18 cellular contexts compared by ENCODE assay signal in the genomic region with DNA sequence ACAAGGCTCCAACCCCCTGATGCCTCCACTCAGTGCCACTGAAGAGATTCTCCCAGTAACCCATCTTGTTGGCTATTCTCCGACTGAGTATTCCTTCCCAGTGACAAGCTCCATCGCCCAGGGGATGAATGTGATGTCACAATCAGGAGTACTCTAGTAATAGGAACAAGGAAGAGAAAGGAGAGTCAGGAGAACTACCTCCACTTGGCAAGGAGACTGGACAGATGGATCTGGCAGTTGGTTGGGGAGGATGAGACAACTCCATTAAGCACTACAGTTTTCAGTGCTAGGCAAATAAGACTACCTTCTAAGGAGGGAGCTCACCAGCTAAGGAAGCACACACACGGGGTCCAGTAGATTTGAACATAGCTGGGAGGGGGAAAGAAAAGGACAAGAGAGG. TPM values are rescaled to one million over a fixed set of nuclear protein-coding genes. Genes with fewer than 3 reads are reported as not detected.
"Had no signal": no experiment of that assay in that cellular context is flagged by ENCODE, and none has a peak within 500 bp of the region (broad histone marks: within the 10 kb centered on the region; RNA-seq: fewer than 3 reads in every experiment).

No MANE protein-coding gene starts in this region.

- H3K9me3 Mint-ChIP-seq: activated CD4-positive, alpha-beta T cell treated with anti-CD3 and anti-CD28 coated beads, Interleukin-2, amount 10 ng/mL, durations not matched to agents 7 days and 5 days; activated naive CD8-positive, alpha-beta T cell treated with anti-CD3 and anti-CD28 coated beads, Interleukin-2, amount 50 U/mL, for 24 hours; stimulated activated naive B cell treated with anti-CD40 and anti-IgM and Interleukin-4, amounts not matched to agents 10 μg/mL and 1 μg/mL and 100 μg/mL, for 72 hours; T-helper 1 cell treated with Interleukin-12 subunit alpha and Interleukin-12 subunit beta and Interleukin-4 antibody, amounts not matched to agents 30 μg/mL and 1 μg/mL, for 36 hours; WTC11 had no signal

- H3K27ac Mint-ChIP-seq: activated CD4-positive, alpha-beta T cell treated with anti-CD3 and anti-CD28 coated beads, Interleukin-2, amount 10 ng/mL, durations not matched to agents 7 days and 5 days; activated naive CD8-positive, alpha-beta T cell treated with anti-CD3 and anti-CD28 coated beads, Interleukin-2, amount 50 U/mL, for 24 hours; stimulated activated naive B cell treated with anti-CD40 and anti-IgM and Interleukin-4, amounts not matched to agents 10 μg/mL and 1 μg/mL and 100 μg/mL, for 72 hours; T-helper 1 cell treated with Interleukin-12 subunit alpha and Interleukin-12 subunit beta and Interleukin-4 antibody, amounts not matched to agents 30 μg/mL and 1 μg/mL, for 36 hours; WTC11 had no signal

- H3K9me3 ChIP-seq: ascending aorta, left lung, neutrophil, thyroid gland, uterus had no signal

- H3K36me3 ChIP-seq: uterus had no signal

- H3K27ac ChIP-seq: ascending aorta, left lung, neutrophil, thyroid gland, uterus had no signal

- H3K4me3 Mint-ChIP-seq: activated CD4-positive, alpha-beta T cell treated with anti-CD3 and anti-CD28 coated beads, Interleukin-2, amount 10 ng/mL, durations not matched to agents 7 days and 5 days; activated naive CD8-positive, alpha-beta T cell treated with anti-CD3 and anti-CD28 coated beads, Interleukin-2, amount 50 U/mL, for 24 hours; stimulated activated naive B cell treated with anti-CD40 and anti-IgM and Interleukin-4, amounts not matched to agents 10 μg/mL and 1 μg/mL and 100 μg/mL, for 72 hours; T-helper 1 cell treated with Interleukin-12 subunit alpha and Interleukin-12 subunit beta and Interleukin-4 antibody, amounts not matched to agents 30 μg/mL and 1 μg/mL, for 36 hours; WTC11 had no signal

- H3K27me3 Mint-ChIP-seq: activated CD4-positive, alpha-beta T cell treated with anti-CD3 and anti-CD28 coated beads, Interleukin-2, amount 10 ng/mL, durations not matched to agents 7 days and 5 days; activated naive CD8-positive, alpha-beta T cell treated with anti-CD3 and anti-CD28 coated beads, Interleukin-2, amount 50 U/mL, for 24 hours; stimulated activated naive B cell treated with anti-CD40 and anti-IgM and Interleukin-4, amounts not matched to agents 10 μg/mL and 1 μg/mL and 100 μg/mL, for 72 hours had no signal

- DNase-seq: activated CD4-positive, alpha-beta T cell treated with anti-CD3 and anti-CD28 coated beads, Interleukin-2, amount 10 ng/mL, durations not matched to agents 7 days and 5 days; activated CD8-positive, alpha-beta memory T cell treated with anti-CD3 and anti-CD28 coated beads, Interleukin-2, amount 50 U/mL, for 48 hours; activated naive CD4-positive, alpha-beta T cell; activated naive CD8-positive, alpha-beta T cell treated with anti-CD3 and anti-CD28 coated beads, Interleukin-2, amount 50 U/mL, for 24 hours; left lung; mesenchymal stem cell; stimulated activated CD4-positive, alpha-beta T cell treated with anti-CD3 and anti-CD28 coated beads, Interleukin-2, amount 100 ng/mL, for 48 hours; stimulated activated naive B cell treated with anti-CD40 and anti-IgM and Interleukin-4, amounts not matched to agents 10 μg/mL and 1 μg/mL and 100 μg/mL, for 72 hours; thyroid gland; uterus had no signal

- ATAC-seq: activated naive CD8-positive, alpha-beta T cell treated with anti-CD3 and anti-CD28 coated beads, Interleukin-2, amount 50 U/mL, for 24 hours; esophagus mucosa; left lung; SK-N-SH treated with all-trans-retinoic acid at 6 μM for 48 hours; stimulated activated naive B cell treated with anti-CD40 and anti-IgM and Interleukin-4, amounts not matched to agents 10 μg/mL and 1 μg/mL and 100 μg/mL, for 72 hours; WTC11 had no signal

- H3K4me3 ChIP-seq: ascending aorta, left lung, thyroid gland, uterus had no signal

- H3K27me3 ChIP-seq: ascending aorta, left lung, neutrophil, thyroid gland, uterus had no signal

RNA-seq across cellular contexts. Expression of a gene that starts 13.4 kb away (rescaled TPM):
- total RNA-seq: ascending aorta, esophagus mucosa, skeletal muscle tissue, thyroid gland had no signal
- polyA plus RNA-seq: keratinocyte had no signal
